ENCODE assay signal across 8 cellular contexts in the genomic region with DNA sequence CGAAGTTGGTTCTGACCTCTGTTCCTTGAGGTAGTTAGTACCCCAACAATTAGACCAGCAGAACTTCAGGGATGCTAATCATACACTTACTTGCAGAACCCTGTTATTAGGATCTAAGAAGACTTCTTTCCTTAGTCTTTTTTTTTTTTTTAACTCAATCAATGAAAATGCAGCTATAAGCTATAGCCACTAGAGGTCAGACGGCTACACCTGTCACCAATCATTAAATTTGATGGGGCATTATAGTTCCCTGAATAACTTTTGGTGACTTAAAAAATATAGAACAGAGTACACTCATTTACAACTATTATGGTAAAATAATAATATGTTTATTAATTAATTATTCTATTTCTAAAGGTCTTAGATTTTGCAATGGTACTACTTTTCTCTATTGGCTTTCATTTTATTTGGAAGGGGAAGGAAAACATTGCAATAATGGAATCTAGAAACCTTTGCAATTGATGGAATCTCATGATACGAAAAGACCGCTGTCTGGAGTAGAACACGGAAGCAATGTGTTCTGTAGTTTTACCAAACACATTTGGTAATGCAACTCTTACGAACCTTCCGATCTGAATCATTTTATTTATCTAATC.
DNase-seq lines count a peak whose midpoint lies in the region; ATAC-seq and TF ChIP-seq lines count a peak whose summit lies in the region.

No MANE protein-coding gene starts in this region.

- H3K4me3 Mint-ChIP-seq in CD4-positive, alpha-beta T cell: no peak overlapping the region
- H3K4me3 Mint-ChIP-seq in type B pancreatic cell: no peak overlapping the region

- intact Hi-C loops in CD4-positive, alpha-beta T cell (cut with DNase I, micrococcal nuclease): loop anchor here (1.0 to 10.0 kb wide), 3 partner anchors 654 to 751 kb away; no protein-coding TSS in a partner anchor

- H3K9me3 ChIP-seq in CD4-positive, alpha-beta T cell (ENCODE audit: control insufficient read depth, low read length): no peaks in the 10 kb centered on the region
- no peaks in the 10 kb centered on the region for H3K9me3 ChIP-seq in OCI-LY3 (ENCODE audit: insufficient read depth, low read length)

- POLR2A ChIA-PET in CD4-positive, alpha-beta T cell (lab: Charles Lee): interaction anchor here (0.6 kb wide), 1 partner anchor 378 kb away, joined by 3 read pairs; no protein-coding TSS in a partner anchor

- no peak overlapping the region for H2AFZ ChIP-seq in OCI-LY3 (ENCODE audit: low read depth, low read length)

- peaks cover 6% of the 10 kb centered on the region for H3K4me1 Mint-ChIP-seq in CD4-positive, alpha-beta T cell (ENCODE audit: low read depth)
- peaks cover 8% of the 10 kb centered on the region for H3K4me1 Mint-ChIP-seq in type B pancreatic cell (ENCODE audit: unreplicated experiment)

- peak; percentile 70 for TF ChIP-seq CTCF in CD4-positive, alpha-beta T cell (IDR thresholded peaks at IDR 0.05)
- TF ChIP-seq CTCF in OCI-LY3 (IDR thresholded peaks at IDR 0.05; ENCODE audit: low read depth, low read length) (peak; percentile 85), type B pancreatic cell (conservative IDR thresholded peaks at IDR 0.05) (peak; percentile 83)

- H3K9ac ChIP-seq in OCI-LY3 (ENCODE audit: low read length): no peak overlapping the region

- no peak overlapping the region for H3K4me3 ChIP-seq in OCI-LY3 (ENCODE audit: low read length)

- no peaks in the 10 kb centered on the region for H3K36me3 Mint-ChIP-seq in CD4-positive, alpha-beta T cell (ENCODE audit: low read depth)
- H3K36me3 Mint-ChIP-seq in type B pancreatic cell: no peaks in the 10 kb centered on the region

- no peak overlapping the region for H3K27ac Mint-ChIP-seq in CD4-positive, alpha-beta T cell
- no peak overlapping the region for H3K27ac Mint-ChIP-seq in type B pancreatic cell

- no peak overlapping the region for H3K4me2 ChIP-seq in OCI-LY3 (ENCODE audit: low read length)

- peaks cover 5% of the 10 kb centered on the region for H3K4me1 ChIP-seq in OCI-LY3 (ENCODE audit: low read length)

- no peaks in the 10 kb centered on the region for H3K9me3 Mint-ChIP-seq in CD4-positive, alpha-beta T cell
- no peaks in the 10 kb centered on the region for H3K9me3 Mint-ChIP-seq in type B pancreatic cell

- H4K20me1 ChIP-seq in OCI-LY3 (ENCODE audit: insufficient read depth, low read length): no peaks in the 10 kb centered on the region

- no peak overlapping the region for H3K27ac ChIP-seq in CD4-positive, alpha-beta T cell (ENCODE audit: low read depth, low read length)
- no peak overlapping the region for H3K27ac ChIP-seq in OCI-LY3 (ENCODE audit: low read length)

- ATAC-seq in CD4-positive, alpha-beta T cell (ENCODE audit: poor library complexity): peak; percentile 57
- no peak for ATAC-seq in HG03097 (IDR thresholded peaks at IDR 0.05; ENCODE audit: low FRiP score, unreplicated experiment)

- H3K36me3 ChIP-seq in OCI-LY3 (replicated peaks; ENCODE audit: low read depth, low read length): no peaks in the 10 kb centered on the region

- H3K79me2 ChIP-seq in OCI-LY3 (ENCODE audit: low read length): no peaks in the 10 kb centered on the region

- H3K27me3 Mint-ChIP-seq in CD4-positive, alpha-beta T cell: no peaks in the 10 kb centered on the region
- H3K27me3 Mint-ChIP-seq in type B pancreatic cell: no peaks in the 10 kb centered on the region

- no peaks in the 10 kb centered on the region for H3K27me3 ChIP-seq in CD4-positive, alpha-beta T cell (ENCODE audit: control insufficient read depth, insufficient read depth, low read length)
- H3K27me3 ChIP-seq in OCI-LY3 (ENCODE audit: low read depth, low read length): no peaks in the 10 kb centered on the region

- no peak for DNase-seq in CD4-positive, alpha-beta T cell
- DNase-seq in HCEC 1CT (peak; percentile 34), fibroblast of peridontal ligament (ENCODE audit: extremely low read depth) (peak; percentile 66), type B pancreatic cell (ENCODE audit: extremely low spot score, unreplicated experiment) (no peak), OCI-M2 (lab: John Stamatoyannopoulos, UW; ENCODE audit: unreplicated experiment) (no peak)
- DNase-seq in central memory CD4-positive, alpha-beta T cell: no peak

- CTCF ChIA-PET in CD4-positive, alpha-beta T cell (lab: Charles Lee): interaction anchor here (0.8 to 0.9 kb wide), 4 partner anchors 11 to 751 kb away, joined by 3 to 7 read pairs (median 3); no protein-coding TSS in a partner anchor

Comparison
In these comparisons a context has a peak if more than half of its experiments do, and no peak if none do; other contexts are left out.
1. DNase-seq: peak in HCEC 1CT (single experiment) and fibroblast of peridontal ligament (single experiment); none in CD4-positive, alpha-beta T cell (0 of 10), type B pancreatic cell (single experiment), central memory CD4-positive, alpha-beta T cell (single experiment) and OCI-M2 (single experiment).
2. Peak in every context shown above with its lines, with median percentiles within 50 percentile points of each other: CTCF ChIP-seq.